Comparison of ENCODE assay signal across 9 cellular contexts in the genomic region with DNA sequence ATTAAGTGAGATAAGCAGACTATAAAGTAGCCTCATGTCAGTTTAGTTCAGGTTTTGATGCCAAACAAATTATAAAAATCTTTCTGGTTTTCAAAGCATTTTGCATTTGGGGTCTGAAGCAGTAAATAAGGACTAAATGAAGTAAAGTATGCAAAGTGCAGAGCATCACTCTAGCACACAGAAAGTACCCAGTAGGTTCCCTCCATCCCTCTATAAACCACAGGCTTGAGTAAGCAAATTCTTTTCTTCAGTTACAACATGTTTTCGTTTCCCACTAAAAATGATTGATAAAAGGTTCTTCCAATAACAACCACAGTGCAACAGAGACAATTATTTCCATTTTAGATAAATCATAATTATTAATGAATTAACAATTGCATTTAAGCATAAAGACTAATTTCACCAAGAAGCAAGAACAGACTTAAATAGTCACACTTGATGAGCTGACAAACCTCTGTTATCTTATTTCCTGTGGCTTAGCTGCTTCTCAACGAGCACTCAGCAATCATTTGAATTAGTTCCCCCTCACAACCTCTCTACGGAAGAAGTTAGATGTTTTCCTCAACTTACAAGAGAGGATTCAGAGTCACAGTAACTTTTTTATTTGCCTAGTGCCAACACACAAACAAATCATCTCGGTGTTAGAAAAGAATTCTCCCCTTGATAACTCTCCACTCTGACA.
DNase-seq lines count a peak whose midpoint lies in the region; ATAC-seq and TF ChIP-seq lines count a peak whose summit lies in the region.
"Had no signal": no experiment of that assay in that cellular context is flagged by ENCODE, and none has a peak within 500 bp of the region (broad histone marks: within the 10 kb centered on the region; RNA-seq: fewer than 3 reads in every experiment).

No MANE protein-coding gene starts in this region.

- no peak overlapping the region for H3K27ac ChIP-seq in tibial nerve
- no peak overlapping the region for H3K27ac ChIP-seq in hepatocyte

- TF ChIP-seq CTCF in choroid plexus epithelial cell (conservative IDR thresholded peaks at IDR 0.05; ENCODE audit: low read depth, low read length) (no peak), progenitor cell of endocrine pancreas (IDR thresholded peaks at IDR 0.05; ENCODE audit: unreplicated experiment) (no peak), tibial nerve (IDR thresholded peaks at IDR 0.05) (no peak), hepatocyte (IDR thresholded peaks at IDR 0.05; ENCODE audit: poor library complexity) (no peak)

- H4K20me1 ChIP-seq in hepatocyte (ENCODE audit: insufficient read depth, poor library complexity, severe bottlenecking) = no peaks in the 10 kb centered on the region

- no peak overlapping the region for H3K4me3 Mint-ChIP-seq in progenitor cell of endocrine pancreas (ENCODE audit: low read depth)

- H3K36me3 ChIP-seq in tibial nerve = peaks cover 0 to 34% (median 0%) of the 10 kb centered on the region in 3 donors
- no peaks in the 10 kb centered on the region for H3K36me3 ChIP-seq in hepatocyte (replicated peaks; ENCODE audit: insufficient read depth, low read depth)

- H3K27ac Mint-ChIP-seq in progenitor cell of endocrine pancreas = no peak overlapping the region

- H3K27me3 Mint-ChIP-seq in progenitor cell of endocrine pancreas = no peaks in the 10 kb centered on the region

- H3K27me3 ChIP-seq in tibial nerve (no peaks in the 10 kb centered on the region), hepatocyte (no peaks in the 10 kb centered on the region)

- H3K9me3 ChIP-seq in tibial nerve (no peaks in the 10 kb centered on the region), hepatocyte (ENCODE audit: low read depth) (no peaks in the 10 kb centered on the region)

- H3K4me2 ChIP-seq in hepatocyte = no peak overlapping the region

- no peak overlapping the region for H3K4me3 ChIP-seq in choroid plexus epithelial cell (ENCODE audit: low read depth, low read length)
- no peak overlapping the region for H3K4me3 ChIP-seq in tibial nerve
- H3K4me3 ChIP-seq in hepatocyte = no peak overlapping the region

- no peaks in the 10 kb centered on the region for H3K79me2 ChIP-seq in hepatocyte

- H3K4me1 ChIP-seq in tibial nerve (no peaks in the 10 kb centered on the region), hepatocyte (ENCODE audit: insufficient read depth) (no peaks in the 10 kb centered on the region)

- DNase-seq in choroid plexus epithelial cell (ENCODE audit: low read depth) (peak; percentile 66), posterior cingulate gyrus (no peak), progenitor cell of endocrine pancreas (ENCODE audit: low spot score, unreplicated experiment) (no peak), tibial nerve (ENCODE audit: low spot score in 2 of 2) (no peak), hepatocyte (ENCODE audit: low spot score) (no peak)
- DNase-seq: PC-3 had no signal

- 53 to 62% methylated on average over 4 of the region's 4 CpGs for WGBS in tibial nerve, 2 donors
- WGBS in hepatocyte (ENCODE audit: low lambda C conversion rate, missing lambda C conversion rate) = 53% methylated on average over 4 of the region's 4 CpGs

- no peak for TF ChIP-seq EP300 in tibial nerve (IDR thresholded peaks at IDR 0.05)

- H3K4me1 Mint-ChIP-seq in progenitor cell of endocrine pancreas (ENCODE audit: low read depth) = peaks cover 3% of the 10 kb centered on the region

- no peak overlapping the region for H2AFZ ChIP-seq in hepatocyte

- intact Hi-C loops in posterior cingulate gyrus (cut with DNase I) = no loop called here

- TF ChIP-seq POLR2A in GM18505 (IDR thresholded peaks at IDR 0.05; ENCODE audit: borderline replicate concordance, extremely low read depth, insufficient read depth, insufficient read length) (no peak), tibial nerve (IDR thresholded peaks at IDR 0.05) (no peak)

- ATAC-seq in GM18505 (IDR thresholded peaks at IDR 0.05; ENCODE audit: unreplicated experiment) (peak; percentile 50), GM21423 (IDR thresholded peaks at IDR 0.05; ENCODE audit: unreplicated experiment) (peak; percentile 57), HG03457 (IDR thresholded peaks at IDR 0.05; ENCODE audit: unreplicated experiment) (peak; percentile 49)
- ATAC-seq: PC-3 had no signal

- H3K9me3 Mint-ChIP-seq in progenitor cell of endocrine pancreas (ENCODE audit: low read depth) = no peaks in the 10 kb centered on the region

- H3K9me2 ChIP-seq in hepatocyte (replicated peaks; ENCODE audit: insufficient read depth) = no peaks in the 10 kb centered on the region

- peaks cover 2% of the 10 kb centered on the region for H3K36me3 Mint-ChIP-seq in progenitor cell of endocrine pancreas (ENCODE audit: insufficient read depth)
